ENCODE assay signal across 1 cellular context in genomic region chr19:13962738-13963602, GRCh38.
TF ChIP-seq lines count a peak whose summit lies in the region.

No MANE protein-coding gene starts in this region.

TF ChIP-seq in GM12891, 5 proteins besides CTCF, POLR2A, EP300 and RAD21 (continued from another document):
- TF ChIP-seq PAX5 (IDR thresholded peaks at IDR 0.05; ENCODE audit: insufficient read depth, low read length, severe bottlenecking) = no peak
